30 cellular contexts compared by ENCODE assay signal in the genomic region with DNA sequence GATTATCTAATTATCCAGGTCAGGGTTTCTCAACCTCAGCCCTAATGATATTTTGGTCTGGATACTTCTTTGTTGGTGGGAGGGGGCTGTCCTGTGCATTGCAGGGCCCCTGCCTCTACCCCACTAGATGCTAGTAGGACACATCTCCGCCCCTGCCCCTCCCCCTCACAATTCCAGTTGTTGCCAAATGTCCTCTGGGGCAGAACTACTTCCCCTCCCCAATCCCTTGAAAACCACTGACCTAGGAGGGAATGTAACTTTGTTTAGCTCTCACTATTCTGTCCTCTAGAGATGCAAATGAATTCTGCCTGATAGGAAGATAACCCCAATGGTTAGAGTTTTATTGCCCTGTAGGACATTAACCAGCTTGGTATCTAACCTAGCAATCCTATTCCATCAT. TPM values are rescaled to one million over a fixed set of nuclear protein-coding genes. Genes with fewer than 3 reads are reported as not detected.
"Had no signal": no experiment of that assay in that cellular context is flagged by ENCODE, and none has a peak within 500 bp of the region (broad histone marks: within the 10 kb centered on the region; RNA-seq: fewer than 3 reads in every experiment).

No MANE protein-coding gene starts in this region.

- H3K27me3 ChIP-seq: colonic mucosa, neural progenitor cell, right atrium auricular region, spleen, transverse colon, upper lobe of right lung, uterus had no signal

- DNase-seq: colonic mucosa; effector CD8-positive, alpha-beta T cell; endodermal cell; foreskin fibroblast; glutamatergic neuron; heart right ventricle; hypothalamus; immature natural killer cell; islet precursor cell; kidney glomerular epithelial cell; left colon; left ventricle myocardium superior; lower lobe of right lung; naive thymus-derived CD4-positive, alpha-beta T cell; spleen; stimulated activated naive B cell treated with anti-CD40 and anti-IgM and Interleukin-4, amounts not matched to agents 10 μg/mL and 1 μg/mL and 100 μg/mL, for 72 hours; transverse colon; upper lobe of right lung; uterus had no signal

- ATAC-seq: esophagus mucosa; gastroesophageal sphincter; heart right ventricle; left colon; left ventricle myocardium superior; lower lobe of right lung; naive thymus-derived CD4-positive, alpha-beta T cell; sciatic nerve; stimulated activated naive B cell treated with anti-CD40 and anti-IgM and Interleukin-4, amounts not matched to agents 10 μg/mL and 1 μg/mL and 100 μg/mL, for 72 hours; upper lobe of right lung had no signal

- H3K4me1 ChIP-seq: colonic mucosa, gastroesophageal sphincter, heart right ventricle, lower lobe of right lung, parathyroid adenoma, right atrium auricular region, spleen, transverse colon, upper lobe of right lung, uterus had no signal

- H3K27ac ChIP-seq: colonic mucosa, epithelial cell of prostate, gastroesophageal sphincter, heart right ventricle, lower lobe of right lung, neural progenitor cell, parathyroid adenoma, right atrium auricular region, skin epidermis, spleen, transverse colon, upper lobe of right lung, uterus had no signal

- H3K4me3 ChIP-seq: colonic mucosa, gastroesophageal sphincter, heart right ventricle, lower lobe of right lung, neural progenitor cell, right atrium auricular region, skin epidermis, spleen, transverse colon, upper lobe of right lung, uterus had no signal

- H3K9ac ChIP-seq: neural progenitor cell, parathyroid adenoma had no signal

- H3K79me2 ChIP-seq: parathyroid adenoma had no signal

- H3K9me3 ChIP-seq: colonic mucosa, gastroesophageal sphincter, heart right ventricle, lower lobe of right lung, right atrium auricular region, spleen, transverse colon, upper lobe of right lung, uterus had no signal

- H3K36me3 ChIP-seq: colonic mucosa, gastroesophageal sphincter, heart right ventricle, lower lobe of right lung, neural progenitor cell, right atrium auricular region, spleen, transverse colon, upper lobe of right lung, uterus had no signal

- H3K4me2 ChIP-seq: neural progenitor cell had no signal

RNA-seq across cellular contexts. Expression of gene CACNA1S, which starts 8.1 kb away (rescaled TPM):
- total RNA-seq: colonic mucosa; esophagus mucosa; gastroesophageal sphincter; left colon; left ventricle myocardium superior; mononuclear cell; naive thymus-derived CD4-positive, alpha-beta T cell; osteoblast; right atrium auricular region; sciatic nerve; transverse colon had no signal
- polyA plus RNA-seq: immature natural killer cell; naive thymus-derived CD4-positive, alpha-beta T cell had no signal

RNA-seq across cellular contexts. Expression of gene ASCL5, which starts 22.8 kb away (rescaled TPM):
- total RNA-seq: chondrocyte, colonic mucosa, esophagus mucosa, gastroesophageal sphincter, heart right ventricle, left colon, left ventricle myocardium superior, lower lobe of right lung, mononuclear cell, osteoblast, right atrium auricular region, sciatic nerve, transverse colon, uterus had no signal
- polyA plus RNA-seq: heart right ventricle had no signal
